In the genomic region with DNA sequence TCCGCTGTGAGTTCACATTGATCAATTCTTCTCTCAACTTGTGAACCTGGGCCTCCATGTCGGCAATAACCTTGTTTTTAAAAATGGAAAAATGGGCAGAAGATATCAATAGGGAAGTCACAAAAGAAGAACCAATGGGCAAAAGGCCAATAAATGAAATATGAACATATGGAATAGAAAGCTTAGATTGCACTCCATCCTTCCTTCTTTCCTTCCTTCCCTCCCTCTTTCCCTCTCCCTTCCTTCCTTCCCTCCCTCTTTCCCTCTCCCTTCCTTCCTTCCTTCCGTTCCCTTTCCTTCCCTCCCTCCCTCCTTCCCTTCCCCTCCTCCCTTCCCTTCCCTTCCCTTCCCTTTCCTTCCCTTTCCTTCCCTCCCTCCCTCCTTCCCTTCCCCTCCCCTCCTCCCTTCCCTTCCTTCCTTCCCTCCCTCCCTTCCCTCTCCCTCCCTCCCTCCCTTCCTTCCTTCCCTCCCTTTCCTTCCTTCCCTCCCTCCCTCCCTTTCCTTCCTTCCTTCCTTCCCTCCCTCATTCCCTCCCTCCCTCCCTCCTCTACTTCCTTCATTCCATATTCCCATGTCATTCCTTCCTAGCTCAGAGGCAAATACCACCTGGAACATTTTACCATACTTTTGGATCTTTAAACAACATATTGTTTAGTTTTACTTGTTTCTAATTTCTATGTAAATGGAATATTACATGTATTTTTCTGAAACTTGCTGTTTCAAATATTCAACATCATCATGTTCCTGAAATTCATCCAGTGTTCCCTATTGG, we compare ENCODE assay signal across 26 cellular contexts.
"Had no signal": no experiment of that assay in that cellular context is flagged by ENCODE, and none has a peak within 500 bp of the region (broad histone marks: within the 10 kb centered on the region; RNA-seq: fewer than 3 reads in every experiment).

No MANE protein-coding gene starts in this region.

- H3K4me3 ChIP-seq: colonic mucosa, esophagus squamous epithelium, gastrocnemius medialis, heart right ventricle, left lung, lower lobe of right lung, mucosa of descending colon had no signal

- H3K36me3 ChIP-seq: colonic mucosa, esophagus squamous epithelium, gastrocnemius medialis, heart right ventricle, left lung, lower lobe of right lung had no signal

- H3K9me3 ChIP-seq: colonic mucosa, esophagus squamous epithelium, gastrocnemius medialis, heart right ventricle, left lung, lower lobe of right lung, mucosa of descending colon had no signal

- H3K4me1 ChIP-seq: colonic mucosa, gastrocnemius medialis, lower lobe of right lung had no signal

- H3K27ac ChIP-seq: colonic mucosa, epithelial cell of prostate, esophagus squamous epithelium, gastrocnemius medialis, heart right ventricle, left lung, lower lobe of right lung had no signal

- ATAC-seq: effector memory CD8-positive, alpha-beta T cell; esophagus mucosa; gastrocnemius medialis; heart right ventricle; left cardiac atrium; left lung; left ventricle myocardium superior; lower lobe of right lung; mucosa of descending colon had no signal

- H3K27me3 ChIP-seq: colonic mucosa, esophagus squamous epithelium, gastrocnemius medialis, heart right ventricle, left lung had no signal

- DNase-seq: colonic mucosa; cortex of kidney; effector CD8-positive, alpha-beta T cell; effector memory CD8-positive, alpha-beta T cell; endodermal cell; erythroblast; esophagus squamous epithelium; foreskin fibroblast; foreskin melanocyte; gastrocnemius medialis; glutamatergic neuron; head of caudate nucleus; heart right ventricle; hippocampal formation; left cardiac atrium; left lung; left ventricle myocardium superior; lower lobe of right lung; mesenchymal stem cell; mucosa of descending colon; naive B cell had no signal

- FAIRE-seq: endometrium, islet of Langerhans, keratinocyte had no signal
